Comparison of ENCODE assay signal across 1 cellular context in the genomic region with DNA sequence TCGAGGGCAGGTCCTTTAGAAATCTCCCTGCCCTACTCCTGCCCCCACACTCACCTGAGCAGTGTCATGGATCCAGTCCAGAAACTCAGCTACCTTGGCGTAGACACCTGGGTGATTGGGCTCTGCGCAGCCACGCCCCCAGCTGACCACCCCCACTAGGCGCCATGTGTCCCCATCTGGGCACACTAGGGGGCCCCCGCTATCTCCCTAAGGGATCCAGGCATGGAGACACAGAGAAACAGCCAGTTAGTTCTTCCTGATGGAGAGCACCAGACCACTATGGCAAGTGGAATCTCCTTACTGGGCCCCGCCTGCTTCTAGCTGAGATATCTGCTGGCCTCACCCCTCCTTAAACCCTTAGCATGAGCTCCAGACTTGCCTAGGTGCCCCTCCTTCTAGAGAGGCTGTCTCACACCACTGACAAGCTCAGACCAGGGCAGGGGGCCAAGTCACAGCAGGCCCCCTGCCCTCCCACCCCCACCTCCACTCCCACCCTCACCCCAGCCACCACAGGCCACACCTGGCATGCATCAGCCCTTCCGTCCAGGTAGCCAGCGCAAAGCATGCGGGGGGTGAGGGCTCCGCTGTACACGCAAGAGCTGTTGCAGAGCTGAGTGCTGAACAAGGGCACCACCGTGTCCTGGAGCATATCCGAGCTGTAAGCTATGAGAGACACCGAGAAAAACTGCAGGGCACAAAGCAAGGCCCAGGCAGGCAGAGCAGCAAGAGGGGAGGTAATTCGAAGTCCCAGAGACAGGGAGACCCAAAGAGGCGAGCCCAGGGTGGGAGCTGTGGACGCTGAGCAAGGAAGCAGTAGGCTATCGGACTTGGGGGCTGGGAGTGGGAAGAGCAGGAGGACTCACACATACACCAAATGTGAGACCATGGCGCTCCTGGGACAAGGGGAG.
A peak's percentile ranks its signal among the peaks of the same experiment; 100 is the strongest.
TF ChIP-seq lines count a peak whose summit lies in the region.

No MANE protein-coding gene starts in this region.

TF ChIP-seq in Ishikawa, 13 proteins besides CTCF, POLR2A, EP300 and RAD21:
- TF ChIP-seq, protein P1, sequence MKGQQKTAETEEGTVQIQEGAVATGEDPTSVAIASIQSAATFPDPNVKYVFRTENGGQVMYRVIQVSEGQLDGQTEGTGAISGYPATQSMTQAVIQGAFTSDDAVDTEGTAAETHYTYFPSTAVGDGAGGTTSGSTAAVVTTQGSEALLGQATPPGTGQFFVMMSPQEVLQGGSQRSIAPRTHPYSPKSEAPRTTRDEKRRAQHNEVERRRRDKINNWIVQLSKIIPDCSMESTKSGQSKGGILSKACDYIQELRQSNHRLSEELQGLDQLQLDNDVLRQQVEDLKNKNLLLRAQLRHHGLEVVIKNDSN (IDR thresholded peaks at IDR 0.05) = no peak
- TF ChIP-seq, protein P2, sequence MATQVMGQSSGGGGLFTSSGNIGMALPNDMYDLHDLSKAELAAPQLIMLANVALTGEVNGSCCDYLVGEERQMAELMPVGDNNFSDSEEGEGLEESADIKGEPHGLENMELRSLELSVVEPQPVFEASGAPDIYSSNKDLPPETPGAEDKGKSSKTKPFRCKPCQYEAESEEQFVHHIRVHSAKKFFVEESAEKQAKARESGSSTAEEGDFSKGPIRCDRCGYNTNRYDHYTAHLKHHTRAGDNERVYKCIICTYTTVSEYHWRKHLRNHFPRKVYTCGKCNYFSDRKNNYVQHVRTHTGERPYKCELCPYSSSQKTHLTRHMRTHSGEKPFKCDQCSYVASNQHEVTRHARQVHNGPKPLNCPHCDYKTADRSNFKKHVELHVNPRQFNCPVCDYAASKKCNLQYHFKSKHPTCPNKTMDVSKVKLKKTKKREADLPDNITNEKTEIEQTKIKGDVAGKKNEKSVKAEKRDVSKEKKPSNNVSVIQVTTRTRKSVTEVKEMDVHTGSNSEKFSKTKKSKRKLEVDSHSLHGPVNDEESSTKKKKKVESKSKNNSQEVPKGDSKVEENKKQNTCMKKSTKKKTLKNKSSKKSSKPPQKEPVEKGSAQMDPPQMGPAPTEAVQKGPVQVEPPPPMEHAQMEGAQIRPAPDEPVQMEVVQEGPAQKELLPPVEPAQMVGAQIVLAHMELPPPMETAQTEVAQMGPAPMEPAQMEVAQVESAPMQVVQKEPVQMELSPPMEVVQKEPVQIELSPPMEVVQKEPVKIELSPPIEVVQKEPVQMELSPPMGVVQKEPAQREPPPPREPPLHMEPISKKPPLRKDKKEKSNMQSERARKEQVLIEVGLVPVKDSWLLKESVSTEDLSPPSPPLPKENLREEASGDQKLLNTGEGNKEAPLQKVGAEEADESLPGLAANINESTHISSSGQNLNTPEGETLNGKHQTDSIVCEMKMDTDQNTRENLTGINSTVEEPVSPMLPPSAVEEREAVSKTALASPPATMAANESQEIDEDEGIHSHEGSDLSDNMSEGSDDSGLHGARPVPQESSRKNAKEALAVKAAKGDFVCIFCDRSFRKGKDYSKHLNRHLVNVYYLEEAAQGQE (IDR thresholded peaks at IDR 0.05; ENCODE audit: low read depth) = no peak
- no peak for TF ChIP-seq YY1 (IDR thresholded peaks at IDR 0.05; ENCODE audit: low read depth)
- no peak for TF ChIP-seq NFIC (IDR thresholded peaks at IDR 0.05)
- no peak for TF ChIP-seq EGR1 (IDR thresholded peaks at IDR 0.05)
- TF ChIP-seq TEAD4 (IDR thresholded peaks at IDR 0.05) = no peak
- no peak for TF ChIP-seq FOXM1 (IDR thresholded peaks at IDR 0.05; ENCODE audit: borderline replicate concordance, low read depth)
- TF ChIP-seq, protein P3, sequence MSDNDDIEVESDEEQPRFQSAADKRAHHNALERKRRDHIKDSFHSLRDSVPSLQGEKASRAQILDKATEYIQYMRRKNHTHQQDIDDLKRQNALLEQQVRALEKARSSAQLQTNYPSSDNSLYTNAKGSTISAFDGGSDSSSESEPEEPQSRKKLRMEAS (IDR thresholded peaks at IDR 0.05) = 0 out of 2 replicates have a peak, but pooled peaks have one; percentile 17
